8 cellular contexts compared by ENCODE assay signal in the genomic region with DNA sequence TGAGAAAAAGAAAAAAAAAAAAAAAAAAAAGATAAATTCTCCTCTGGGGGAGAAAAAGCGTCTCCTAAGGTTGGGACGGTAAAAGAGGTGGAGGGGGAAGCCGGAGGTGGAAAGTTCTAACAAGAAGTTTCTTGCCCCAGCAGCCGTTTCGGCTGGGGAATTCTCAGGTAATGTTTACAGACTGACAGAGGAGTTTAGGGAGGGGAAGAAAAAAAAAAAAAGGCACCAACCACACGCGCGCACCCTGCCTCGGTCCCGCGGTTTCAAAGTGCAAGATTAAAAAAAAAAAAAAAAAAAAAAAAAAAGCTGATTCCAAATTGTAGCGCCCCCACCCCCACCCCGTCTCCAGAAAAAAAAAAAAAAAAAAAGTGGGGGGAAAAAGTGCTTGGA. TPM values are rescaled to one million over a fixed set of nuclear protein-coding genes. Genes with fewer than 3 reads are reported as not detected.
DNase-seq lines count a peak whose midpoint lies in the region; ATAC-seq and TF ChIP-seq lines count a peak whose summit lies in the region.

No MANE protein-coding gene starts in this region.

- H3K79me2 ChIP-seq in DOHH2 (ENCODE audit: control insufficient read depth, low read length), result no peaks in the 10 kb centered on the region

- no peaks in the 10 kb centered on the region for H3K36me3 Mint-ChIP-seq in natural killer cell

- no peaks in the 10 kb centered on the region for H3K27me3 Mint-ChIP-seq in natural killer cell (ENCODE audit: low read depth in 2 of 2)

- H3K4me3 Mint-ChIP-seq in natural killer cell, result peak overlapping the region; percentile 100

- H3K27me3 ChIP-seq in DOHH2 (ENCODE audit: control insufficient read depth, low read length) (peaks cover 40% of the 10 kb centered on the region), colonic mucosa (no peaks in the 10 kb centered on the region)

- no peaks in the 10 kb centered on the region for H3K9me3 Mint-ChIP-seq in natural killer cell

- H3K4me1 ChIP-seq in DOHH2 (ENCODE audit: control insufficient read depth, low read length) (peaks cover 9% of the 10 kb centered on the region; the same call in 1 of the 2 replicates), colonic mucosa (peaks cover 8% of the 10 kb centered on the region)

- H3K9ac ChIP-seq in colonic mucosa (ENCODE audit: low read depth in 2 of 2, low read length in 2 of 2), result peak overlapping the region; percentile 82 to 91

- DNase-seq in SW480 (ENCODE audit: low spot score) (peak; percentile 68), colonic mucosa (peak; percentile 75), natural killer cell (no peak), GM19240 (ENCODE audit: insufficient read length, low spot score) (no peak), islet precursor cell (no peak), NCI-H146 (lab: John Stamatoyannopoulos, UW) (no peak)

- ATAC-seq in natural killer cell (peak; percentile 13 to 40 (median 24)), GM18907 (IDR thresholded peaks at IDR 0.05; ENCODE audit: unreplicated experiment) (no peak)

- peaks cover 68 to 81% of the 10 kb centered on the region in 2 donors for H3K4me1 Mint-ChIP-seq in natural killer cell

- H3F3A ChIP-seq in DOHH2 (ENCODE audit: control insufficient read depth, insufficient read depth), result no peaks in the 10 kb centered on the region

- intact Hi-C loops in colonic mucosa (cut with DNase I) (loop anchor here (2.0 to 5.0 kb wide), 2 partner anchors 21 to 210 kb away; no protein-coding TSS in a partner anchor), natural killer cell (cut with micrococcal nuclease) (no loop called here)

- TF ChIP-seq CTCF in DOHH2 (IDR thresholded peaks at IDR 0.05; ENCODE audit: low read depth, low read length, poor library complexity, severe bottlenecking) (no peak), colonic mucosa (IDR thresholded peaks at IDR 0.05) (no peak), natural killer cell (IDR thresholded peaks at IDR 0.05) (no peak)

- H4K20me1 ChIP-seq in DOHH2 (ENCODE audit: control insufficient read depth, insufficient read depth, low read depth, low read length), result no peaks in the 10 kb centered on the region

- peak overlapping the region; percentile 52 for H3K4me3 ChIP-seq in DOHH2 (ENCODE audit: low read length)
- H3K4me3 ChIP-seq in colonic mucosa, result peak overlapping the region; percentile 86

- H3K9me3 ChIP-seq in DOHH2 (ENCODE audit: control insufficient read depth, insufficient read depth, low read length), result no peaks in the 10 kb centered on the region
- H3K9me3 ChIP-seq in colonic mucosa, result no peaks in the 10 kb centered on the region

- H3K36me3 ChIP-seq in DOHH2 (ENCODE audit: control insufficient read depth, low read length), result no peaks in the 10 kb centered on the region
- H3K36me3 ChIP-seq in colonic mucosa, result no peaks in the 10 kb centered on the region

- H3K4me2 ChIP-seq in DOHH2 (ENCODE audit: low read length), result peak overlapping the region; percentile 60

- H3K27ac ChIP-seq in DOHH2 (ENCODE audit: low read depth, low read length) (no peak overlapping the region), colonic mucosa (peak overlapping the region; percentile 97)

- no peaks in the 10 kb centered on the region for H3K9me2 ChIP-seq in DOHH2 (replicated peaks; ENCODE audit: control insufficient read depth, low read length)

- H3K27ac Mint-ChIP-seq in natural killer cell, result peak overlapping the region; percentile 96 to 97

RNA-seq across cellular contexts. Expression of a gene that starts 0.5 kb away (rescaled TPM):
- total RNA-seq in colonic mucosa (100 to 1,000 TPM in 1 of 2 donors, 10 to 100 TPM in 1; 69.6 to 120 TPM), natural killer cell (100 to 1,000 TPM; 106 to 175 (median 153) TPM)

RNA-seq across cellular contexts. Expression of a gene that starts 26.4 kb away (rescaled TPM):
- not detected for total RNA-seq in colonic mucosa
- not detected for total RNA-seq in natural killer cell

Comparison
In these comparisons a context has a peak if more than half of its experiments do, and no peak if none do; other contexts are left out.
1. DNase-seq: peak in SW480 (single experiment) and colonic mucosa (single experiment); none in natural killer cell (single experiment), GM19240 (single experiment), islet precursor cell (single experiment) and NCI-H146 (single experiment).